Comparison of ENCODE assay signal across 8 cellular contexts in the genomic region with DNA sequence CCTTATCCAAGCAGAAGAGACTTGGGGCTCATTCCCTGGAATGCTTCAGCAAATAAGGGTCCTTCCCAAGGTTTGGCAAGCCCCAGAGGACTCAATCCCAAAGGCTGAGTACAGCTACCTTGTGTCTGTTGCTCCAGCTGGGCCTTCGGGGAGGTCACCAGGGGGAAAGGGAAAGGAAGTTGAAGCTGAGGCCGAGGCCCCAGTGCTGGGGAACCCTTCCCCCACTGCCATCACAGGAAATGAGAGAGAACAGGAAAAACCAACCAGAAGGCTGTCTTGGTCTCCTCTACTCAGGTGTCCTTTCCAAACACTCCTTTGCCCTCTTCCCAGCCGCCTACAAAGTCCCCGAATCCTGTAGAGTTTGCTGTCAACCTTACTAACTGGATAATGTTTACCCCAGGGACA. TPM values are rescaled to one million over a fixed set of nuclear protein-coding genes. Genes with fewer than 3 reads are reported as not detected.
DNase-seq lines count a peak whose midpoint lies in the region; ATAC-seq, FAIRE-seq and TF ChIP-seq lines count a peak whose summit lies in the region.

No MANE protein-coding gene starts in this region.

- no CpG with 5 or more reads among the region's 4 CpGs for WGBS in H9 (ENCODE audit: extremely low coverage, insufficient read length, low lambda C conversion rate)

- H3K27ac Mint-ChIP-seq in H9: peak overlapping the region; percentile 68 to 95 (median 85)

- H3K23ac ChIP-seq in H9 (ENCODE audit: insufficient read length, low read depth, low read length): no peak overlapping the region

- H2BK20ac ChIP-seq in H9 (ENCODE audit: low read depth, low read length, poor library complexity, severe bottlenecking): no peak overlapping the region

- H3K79me2 ChIP-seq in H9 (ENCODE audit: insufficient read depth, low read length): peaks cover 5% of the 10 kb centered on the region; the same call in 1 of the 2 replicates

- no peak for ATAC-seq in HG03469 (IDR thresholded peaks at IDR 0.05; ENCODE audit: unreplicated experiment)

- H2BK5ac ChIP-seq in H9 (ENCODE audit: insufficient read length, low read length): no peak overlapping the region

- no peak overlapping the region for H2AFZ ChIP-seq in H9 (ENCODE audit: low read length)

- TF ChIP-seq POLR2A in GM12892 (IDR thresholded peaks at IDR 0.05; ENCODE audit: low read depth, low read length) (peak; percentile 12; the same call in 1 of the 2 replicates), breast epithelium (IDR thresholded peaks at IDR 0.05) (no peak)

- H3K4me2 ChIP-seq in H9 (ENCODE audit: insufficient read depth, insufficient read length, low read length): peak overlapping the region; percentile 1

- H3K27ac ChIP-seq in H9 (ENCODE audit: insufficient read length, low read depth, low read length) (no peak overlapping the region), breast epithelium (peak overlapping the region; percentile 91 to 100)

- H3K9me3 ChIP-seq in H9 (ENCODE audit: control insufficient read depth, low read depth, low read length): no peaks in the 10 kb centered on the region
- H3K9me3 ChIP-seq in breast epithelium: no peaks in the 10 kb centered on the region
- no peaks in the 10 kb centered on the region for H3K9me3 ChIP-seq in mononuclear cell (ENCODE audit: low read depth, low read length)

- H3K4me3 ChIP-seq in breast epithelium (peak overlapping the region; percentile 10 to 57 (median 29)), mononuclear cell (ENCODE audit: low read length) (peak overlapping the region; percentile 2)

- H3T11ph ChIP-seq in H9 (ENCODE audit: low read length): no peak overlapping the region

- no peaks in the 10 kb centered on the region for H3K79me1 ChIP-seq in H9 (ENCODE audit: insufficient read depth, low read depth, low read length, poor library complexity, severe bottlenecking)

- no peak overlapping the region for H2BK12ac ChIP-seq in H9 (ENCODE audit: insufficient read length, low read depth, low read length)

- peaks cover 11% of the 10 kb centered on the region for H3K23me2 ChIP-seq in H9 (ENCODE audit: insufficient read length, low read depth, low read length, poor library complexity, severe bottlenecking)

- intact Hi-C loops in breast epithelium (cut with DNase I; ENCODE audit: low total_unique reads): no loop called here

- no peak overlapping the region for H3K56ac ChIP-seq in H9 (ENCODE audit: insufficient read length, low read depth, low read length)

- peaks cover 14% of the 10 kb centered on the region for H3K36me3 ChIP-seq in breast epithelium

- H4K5ac ChIP-seq in H9 (ENCODE audit: insufficient read length, low read depth, low read length): no peak overlapping the region

- peaks cover 11 to 46% (median 40%) of the 10 kb centered on the region in 3 experiments for H3K36me3 Mint-ChIP-seq in H9 (ENCODE audit: insufficient read depth in 1 of 3, low read depth in 3 of 3)

- peaks cover 60 to 67% of the 10 kb centered on the region in 2 experiments for H3K4me1 Mint-ChIP-seq in H9

- no peak overlapping the region for H3K9ac ChIP-seq in H9 (ENCODE audit: extremely low read depth, insufficient read length, low read length)

- no peak overlapping the region for H3K14ac ChIP-seq in H9 (ENCODE audit: insufficient read depth, low read length)

- H2BK120ac ChIP-seq in H9 (ENCODE audit: low read depth, low read length, poor library complexity, severe bottlenecking): no peak overlapping the region

- H3K27me3 Mint-ChIP-seq in H9 (ENCODE audit: low read depth): peaks cover 2% of the 10 kb centered on the region

- peak overlapping the region in 1 of 2 experiments; percentile 41; a peak in 1 of 5 replicates for H3K4me3 Mint-ChIP-seq in H9

- no peak for FAIRE-seq in GM12892 (lab: Jason Lieb, UNC)
- FAIRE-seq in urothelium cell line (lab: Jason Lieb, UNC): no peak

- H3K27me3 ChIP-seq in H9 (ENCODE audit: insufficient read depth, low read length) (no peaks in the 10 kb centered on the region), breast epithelium (no peaks in the 10 kb centered on the region), mononuclear cell (ENCODE audit: insufficient read depth, low read length) (no peaks in the 10 kb centered on the region)

- no peaks in the 10 kb centered on the region for H4K20me1 ChIP-seq in H9 (ENCODE audit: control insufficient read depth, insufficient read depth, insufficient read length)

- DNase-seq in GM12892 (ENCODE audit: insufficient read length) (no peak), H9 (no peak), OCI-M2 (lab: John Stamatoyannopoulos, UW; ENCODE audit: unreplicated experiment) (peak; percentile 72), breast epithelium (ENCODE audit: low spot score in 2 of 2) (peak in 1 of 2 donors; percentile 17), LoVo (ENCODE audit: low spot score) (no peak), urothelium cell line (ENCODE audit: low spot score) (no peak)

- no peak overlapping the region for H3K18ac ChIP-seq in H9 (ENCODE audit: insufficient read length, low read depth, low read length)

- no peak overlapping the region for H4K8ac ChIP-seq in H9 (replicated peaks; ENCODE audit: insufficient read length, low read depth, low read length)

- H3K4me1 ChIP-seq in H9 (ENCODE audit: insufficient read depth, low read length) (peaks cover 22% of the 10 kb centered on the region; the same call in 1 of the 2 replicates), breast epithelium (peaks cover 14 to 47% of the 10 kb centered on the region in 2 donors), mononuclear cell (ENCODE audit: insufficient read depth, low read length) (peaks cover 73% of the 10 kb centered on the region)

- no peaks in the 10 kb centered on the region; a peak in 2 of 5 replicates for H3K9me3 Mint-ChIP-seq in H9

- no peak overlapping the region for H2AK5ac ChIP-seq in H9 (ENCODE audit: insufficient read length, low read length)

- H2BK15ac ChIP-seq in H9 (ENCODE audit: low read depth, low read length): no peak overlapping the region

- H4K91ac ChIP-seq in H9 (ENCODE audit: insufficient read length, low read depth, low read length): no peak overlapping the region

- no peak for TF ChIP-seq CTCF in H9 (conservative IDR thresholded peaks at IDR 0.05)
- TF ChIP-seq CTCF in breast epithelium (IDR thresholded peaks at IDR 0.05): no peak

- H3K4ac ChIP-seq in H9 (ENCODE audit: low read depth, low read length): no peak overlapping the region

RNA-seq across cellular contexts. Expression of gene CSRNP1, which starts 5.7 kb away (rescaled TPM):
- 14.0 TPM for polyA plus RNA-seq in GM12892 (2012; ENCODE audit: missing spikeins)
- 8.2 and 8.5 TPM in 2 replicates for total RNA-seq in H9 (2021)
- total RNA-seq in breast epithelium: 100 to 1,000 TPM in 1 of 3 donors, 10 to 100 TPM in 2; 30.2 to 112 (median 59.0) TPM
- 294 TPM for total RNA-seq in mononuclear cell

RNA-seq across cellular contexts. Expression of gene TTC21A, which starts 40.2 kb away (rescaled TPM):
- polyA plus RNA-seq in GM12892 (2012; ENCODE audit: missing spikeins): 3.8 TPM
- total RNA-seq in H9 (2021): 1.7 and 2.3 TPM in 2 replicates
- total RNA-seq in breast epithelium: 10 to 100 TPM in 2 of 3 donors, 1 to 10 TPM in 1; 5.9 to 16.1 (median 13.1) TPM
- 5.6 TPM for total RNA-seq in mononuclear cell

RNA-seq across cellular contexts. Expression of gene GORASP1, which starts 40.3 kb away (rescaled TPM):
- polyA plus RNA-seq in GM12892 (2012; ENCODE audit: missing spikeins): 24.0 TPM
- total RNA-seq in H9 (2021) (36.1 and 37.4 TPM in 2 replicates), breast epithelium (10 to 100 TPM; 58.2 to 98.8 (median 77.3) TPM), mononuclear cell (17.9 TPM)

RNA-seq across cellular contexts. Expression of gene XIRP1, which starts 44.7 kb away (rescaled TPM):
- polyA plus RNA-seq in GM12892 (2012; ENCODE audit: missing spikeins): 0.89 TPM
- not detected in 2 replicates for total RNA-seq in H9 (2021)
- under 1 TPM in 1 of 3 donors, not detected in 2; 0.44 TPM for total RNA-seq in breast epithelium
- under 0.01 TPM for total RNA-seq in mononuclear cell
